1 cellular context compared by ENCODE assay signal in the genomic region with DNA sequence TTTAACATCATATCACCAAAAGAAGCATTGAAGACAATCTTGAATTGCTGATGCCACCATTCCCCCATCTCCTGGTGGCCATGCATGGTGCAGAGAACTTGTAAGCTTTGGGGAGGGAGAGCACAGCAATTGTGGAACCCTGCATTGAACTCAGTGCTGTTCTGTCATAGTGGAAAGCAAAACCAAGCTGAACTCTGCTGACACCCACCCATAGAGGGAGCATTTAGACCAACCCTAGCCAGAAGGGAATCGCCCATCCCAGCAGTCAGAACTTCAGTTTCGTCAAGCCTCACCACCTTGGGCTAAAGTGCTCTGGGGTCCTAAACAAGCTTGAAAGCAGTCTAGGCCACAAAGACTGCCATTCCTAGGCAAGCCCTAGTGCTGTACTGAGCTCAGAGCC.
TF ChIP-seq lines count a peak whose summit lies in the region.

No MANE protein-coding gene starts in this region.

TF ChIP-seq in HepG2, 621 proteins besides CTCF, POLR2A, EP300 and RAD21:
- TF ChIP-seq ZNF660 (CRISPR knock-in tag; IDR thresholded peaks at IDR 0.05; ENCODE audit: borderline replicate concordance, low read depth) (no peak), ZNF782 (CRISPR knock-in tag; IDR thresholded peaks at IDR 0.05; ENCODE audit: borderline replicate concordance) (no peak), ZKSCAN1 (IDR thresholded peaks at IDR 0.05; ENCODE audit: low read length) (no peak), POLR2AphosphoS5 (IDR thresholded peaks at IDR 0.05; ENCODE audit: low read depth, low read length) (no peak), SIN3B (IDR thresholded peaks at IDR 0.05; ENCODE audit: low read length) (no peak), KLF15 (CRISPR knock-in tag; IDR thresholded peaks at IDR 0.05; ENCODE audit: borderline replicate concordance) (no peak), PBX3 (CRISPR knock-in tag; IDR thresholded peaks at IDR 0.05; ENCODE audit: borderline replicate concordance) (no peak), STAG1 (CRISPR knock-in tag; IDR thresholded peaks at IDR 0.05) (peak; percentile 15; the same call in 1 of the 2 replicates), ZBTB20 (CRISPR knock-in tag; IDR thresholded peaks at IDR 0.05; ENCODE audit: borderline replicate concordance, low read depth) (no peak)
